Comparison of ENCODE assay signal across 18 cellular contexts in the genomic region with DNA sequence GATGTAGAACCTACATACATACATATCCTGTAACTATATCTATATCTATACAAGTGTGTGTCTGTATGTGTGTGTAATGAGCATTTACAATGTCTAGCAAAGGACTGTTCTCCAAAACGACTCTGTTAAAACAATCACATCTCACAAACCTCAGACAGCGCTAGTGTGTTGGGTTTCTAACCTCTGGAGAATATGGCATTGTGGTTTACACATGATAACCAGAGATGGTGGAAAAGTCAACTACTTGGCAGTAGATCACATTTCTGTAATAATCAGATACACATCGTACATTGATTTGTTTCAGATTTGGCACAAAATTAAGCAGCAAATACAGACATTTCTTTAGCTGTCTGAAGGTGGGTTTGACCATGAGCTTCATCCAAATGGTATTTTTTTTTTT.
"Had no signal": no experiment of that assay in that cellular context is flagged by ENCODE, and none has a peak within 500 bp of the region (broad histone marks: within the 10 kb centered on the region; RNA-seq: fewer than 3 reads in every experiment).

No MANE protein-coding gene starts in this region.

- DNase-seq: activated CD4-positive, alpha-beta T cell treated with anti-CD3 and anti-CD28 coated beads, Interleukin-2, amount 10 ng/mL, durations not matched to agents 24 days and 14 days; activated CD4-positive, alpha-beta T cell treated with anti-CD3 and anti-CD28 coated beads, Interleukin-2, amount 50 U/mL, for 48 hours; activated CD8-positive, alpha-beta T cell treated with anti-CD3 and anti-CD28 coated beads, Interleukin-2, amount 10 ng/mL, durations not matched to agents 7 days and 5 days; activated gamma-delta T cell; activated naive CD4-positive, alpha-beta T cell treated with Interleukin-2 at 50 U/mL for 16 hours; activated naive CD8-positive, alpha-beta T cell treated with anti-CD3 and anti-CD28 coated beads, Interleukin-2, amount 10 ng/mL, durations not matched to agents 7 days and 5 days; activated T-cell treated with anti-CD3 and anti-CD28 coated beads, Interleukin-2, amount 50 U/mL, for 24 hours; amygdala; NCI-H1105; NCI-H1417 treated with DMSO at 0.1 percent for 48 hours; NCI-H187 treated with DMSO at 0.1 percent for 48 hours; NCI-H2081; NCI-H345; NCI-H524 treated with DMSO at 0.1 percent for 48 hours; NCI-H748 treated with DMSO at 0.1 percent for 48 hours; NK-92 treated with Interleukin-12 subunit alpha and Interleukin-12 subunit beta, amount 100 ng/mL, for 24 hours; Right ventricle myocardium superior; T1000 had no signal

- ATAC-seq: activated CD8-positive, alpha-beta T cell treated with anti-CD3 and anti-CD28 coated beads, Interleukin-2, amount 10 ng/mL, durations not matched to agents 7 days and 5 days had no signal
